In the genomic region with DNA sequence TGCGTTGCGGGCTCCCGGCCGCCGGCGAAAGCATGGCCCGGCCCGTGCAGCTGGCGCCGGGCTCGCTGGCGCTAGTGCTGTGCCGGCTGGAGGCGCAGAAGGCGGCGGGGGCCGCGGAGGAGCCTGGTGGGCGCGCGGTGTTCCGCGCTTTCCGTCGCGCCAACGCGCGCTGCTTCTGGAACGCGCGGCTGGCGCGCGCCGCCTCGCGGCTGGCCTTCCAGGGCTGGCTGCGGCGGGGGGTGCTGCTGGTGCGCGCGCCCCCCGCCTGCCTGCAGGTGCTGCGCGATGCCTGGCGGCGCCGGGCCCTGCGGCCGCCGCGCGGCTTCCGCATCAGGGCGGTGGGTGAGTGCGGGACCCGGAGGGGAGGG, we compare ENCODE assay signal across 8 cellular contexts. TPM values are rescaled to one million over a fixed set of nuclear protein-coding genes. Genes with fewer than 3 reads are reported as not detected.
DNase-seq lines count a peak whose midpoint lies in the region; ATAC-seq and TF ChIP-seq lines count a peak whose summit lies in the region.
"Not testable (repeated sequence)": the region's sequence is repeated elsewhere in the genome, so short reads cannot be mapped to it uniquely, and the experiment has no call there.

No MANE protein-coding gene starts in this region.

- TF ChIP-seq CTCF in Peyer's patch (IDR thresholded peaks at IDR 0.05); breast epithelium (IDR thresholded peaks at IDR 0.05); right atrium auricular region (IDR thresholded peaks at IDR 0.05); natural killer cell (IDR thresholded peaks at IDR 0.05); tibial artery (IDR thresholded peaks at IDR 0.05): not testable (repeated sequence)

- not testable (repeated sequence) for H3K4me1 Mint-ChIP-seq in natural killer cell

- H3K4me3 ChIP-seq in GM08714 (ENCODE audit: low read length) (peak overlapping the region; percentile 46; the same call in 1 of the 2 replicates), Peyer's patch (peak overlapping the region; percentile 46 to 86 (median 66)), breast epithelium (peak overlapping the region; percentile 48 to 89 (median 63)), right atrium auricular region (peak overlapping the region; percentile 48 to 62), tibial artery (peak overlapping the region; percentile 51 to 60)

- not testable (repeated sequence) for H3K9me3 ChIP-seq in Peyer's patch, breast epithelium, right atrium auricular region, tibial artery

- H3K27ac ChIP-seq in Peyer's patch: peak overlapping the region in 1 of 4 donors; percentile 55
- H3K27ac ChIP-seq in breast epithelium: peak overlapping the region in 1 of 2 donors; percentile 71
- not testable (repeated sequence) for H3K27ac ChIP-seq in right atrium auricular region, tibial artery

- peak; percentile 36 for ATAC-seq in GM21447 (IDR thresholded peaks at IDR 0.05; ENCODE audit: unreplicated experiment)
- peak; percentile 46 for ATAC-seq in HG03095 (IDR thresholded peaks at IDR 0.05; ENCODE audit: unreplicated experiment)
- peak; percentile 31 to 62 (median 58) for ATAC-seq in natural killer cell

- DNase-seq in Peyer's patch; breast epithelium (ENCODE audit: low spot score in 2 of 2); right atrium auricular region (ENCODE audit: low spot score); natural killer cell; tibial artery: not testable (repeated sequence)

- not testable (repeated sequence) for H3K27ac Mint-ChIP-seq in natural killer cell

- not testable (repeated sequence) for H3K4me3 Mint-ChIP-seq in natural killer cell

- H3K9me3 Mint-ChIP-seq in natural killer cell: not testable (repeated sequence)

- H3K27me3 Mint-ChIP-seq in natural killer cell (ENCODE audit: low read depth in 2 of 2): not testable (repeated sequence)

- not testable (repeated sequence) for H3K27me3 ChIP-seq in Peyer's patch, breast epithelium, right atrium auricular region, tibial artery

- not testable (repeated sequence) for H3K36me3 ChIP-seq in Peyer's patch, breast epithelium, right atrium auricular region, tibial artery

- H3K36me3 Mint-ChIP-seq in natural killer cell: not testable (repeated sequence)

- not testable (repeated sequence) for H3K4me1 ChIP-seq in Peyer's patch, breast epithelium, right atrium auricular region
- H3K4me1 ChIP-seq in tibial artery: peaks cover 0 to 13% (median 9%) of the 10 kb centered on the region in 4 donors

- not testable (repeated sequence) for TF ChIP-seq POLR2A in Peyer's patch (IDR thresholded peaks at IDR 0.05); breast epithelium (IDR thresholded peaks at IDR 0.05)

- intact Hi-C loops in breast epithelium (cut with DNase I; ENCODE audit: low total_unique reads); natural killer cell (cut with micrococcal nuclease); tibial artery (cut with DNase I; ENCODE audit: low total_unique reads): not testable (repeated sequence)

RNA-seq across cellular contexts. Expression of a gene that starts 0.2 kb away (rescaled TPM):
- total RNA-seq in Peyer's patch (10 to 100 TPM in 1 of 4 donors, 1 to 10 TPM in 3; 2.5 to 19.8 (median 3.9) TPM), breast epithelium (10 to 100 TPM in 1 of 3 donors, 1 to 10 TPM in 2; 8.8 to 17.3 (median 9.8) TPM), right atrium auricular region (under 1 TPM; 0.26 to 0.47 TPM), natural killer cell (under 1 TPM in 1 of 3 donors, not detected in 2; 0.07 TPM)
